Comparison of ENCODE assay signal across 16 cellular contexts in genomic region chr2:235856151-235856819, GRCh38.
DNase-seq lines count a peak whose midpoint lies in the region; ATAC-seq and TF ChIP-seq lines count a peak whose summit lies in the region.
"Had no signal": no experiment of that assay in that cellular context is flagged by ENCODE, and none has a peak within 500 bp of the region (broad histone marks: within the 10 kb centered on the region; RNA-seq: fewer than 3 reads in every experiment).

No MANE protein-coding gene starts in this region.

- intact Hi-C loops in posterior vena cava (cut with DNase I): no loop called here

- H3K4me3 ChIP-seq in fibroblast of mammary gland (ENCODE audit: control insufficient read depth, low read depth, low read length): no peak overlapping the region

- TF ChIP-seq CTCF in fibroblast of mammary gland (conservative IDR thresholded peaks at IDR 0.05; ENCODE audit: control insufficient read depth, insufficient read depth, low read depth, low read length): no peak

- H3K27ac ChIP-seq in substantia nigra (ENCODE audit: low read depth, low read length, poor library complexity, severe bottlenecking): no peak overlapping the region

- DNase-seq in ELR (ENCODE audit: low read depth) (peak; percentile 58), M059J (ENCODE audit: low read depth) (peak; percentile 2), fibroblast of mammary gland (ENCODE audit: low read depth) (peak; percentile 31), posterior vena cava (ENCODE audit: low spot score) (peak; percentile 44), substantia nigra (lab: John Stamatoyannopoulos, UW) (no peak), amygdala (lab: John Stamatoyannopoulos, UW) (no peak), NAMALWA (ENCODE audit: low spot score) (no peak)
- DNase-seq: BE2C; Calu3; CD4-positive, alpha-beta memory T cell; DMS53; NCI-H187 treated with DMSO at 0.1 percent for 48 hours; NCI-H446; NCI-H69; SIG-M5 had no signal

- no peak for ATAC-seq in HG03045 (IDR thresholded peaks at IDR 0.05; ENCODE audit: unreplicated experiment)

Comparison
In these comparisons a context has a peak if more than half of its experiments do, and no peak if none do; other contexts are left out.
1. DNase-seq: peak in ELR (single experiment), M059J (single experiment), fibroblast of mammary gland (single experiment) and posterior vena cava (single experiment); none in substantia nigra (0 of 49), amygdala (0 of 56) and NAMALWA (single experiment).